Comparison of ENCODE assay signal across 1 cellular context in genomic region chr14:104978774-104979691, GRCh38.
TF ChIP-seq lines count a peak whose summit lies in the region.

No MANE protein-coding gene starts in this region.

TF ChIP-seq in H1, 55 proteins besides CTCF, POLR2A, EP300 and RAD21:
- TF ChIP-seq TBP (IDR thresholded peaks at IDR 0.05; ENCODE audit: low read depth, low read length): no peak
- TF ChIP-seq CHD1 (IDR thresholded peaks at IDR 0.05; ENCODE audit: low read depth, low read length): no peak
- no peak for TF ChIP-seq ATF3 (IDR thresholded peaks at IDR 0.05; ENCODE audit: insufficient read depth, low read depth, low read length)
- no peak for TF ChIP-seq PHF8 (conservative IDR thresholded peaks at IDR 0.05; ENCODE audit: low read depth, low read length)
- TF ChIP-seq RBBP5 (IDR thresholded peaks at IDR 0.05; ENCODE audit: borderline replicate concordance, low read depth, low read length): no peak
- no peak for TF ChIP-seq TCF12 (IDR thresholded peaks at IDR 0.05; ENCODE audit: low read depth, low read length)
- TF ChIP-seq KDM4A (IDR thresholded peaks at IDR 0.05; ENCODE audit: low read depth, low read length, severe bottlenecking): no peak
- TF ChIP-seq SIX5 (IDR thresholded peaks at IDR 0.05; ENCODE audit: low read depth, low read length): no peak
- TF ChIP-seq JUND (IDR thresholded peaks at IDR 0.05; ENCODE audit: low read length): no peak
- TF ChIP-seq TAF1 (IDR thresholded peaks at IDR 0.05; ENCODE audit: low read depth, low read length): no peak
- no peak for TF ChIP-seq CTBP2 (IDR thresholded peaks at IDR 0.05; ENCODE audit: borderline replicate concordance, insufficient read depth, insufficient read length, low read length)
- TF ChIP-seq CEBPB (IDR thresholded peaks at IDR 0.05; ENCODE audit: low read depth, low read length): no peak
- no peak for TF ChIP-seq CHD7 (IDR thresholded peaks at IDR 0.05; ENCODE audit: insufficient replicate concordance, low read length)
- no peak for TF ChIP-seq RXRA (IDR thresholded peaks at IDR 0.05; ENCODE audit: insufficient read depth, low read depth, low read length)
- no peak for TF ChIP-seq TEAD4 (IDR thresholded peaks at IDR 0.05; ENCODE audit: low read depth, low read length)
- no peak for TF ChIP-seq MAX (IDR thresholded peaks at IDR 0.05)
- no peak for TF ChIP-seq EGR1 (IDR thresholded peaks at IDR 0.05; ENCODE audit: borderline replicate concordance, low read depth, low read length)
- TF ChIP-seq POLR2AphosphoS5 (IDR thresholded peaks at IDR 0.05; ENCODE audit: low read depth, low read length): no peak
